Comparison of ENCODE assay signal across 11 cellular contexts in the genomic region with DNA sequence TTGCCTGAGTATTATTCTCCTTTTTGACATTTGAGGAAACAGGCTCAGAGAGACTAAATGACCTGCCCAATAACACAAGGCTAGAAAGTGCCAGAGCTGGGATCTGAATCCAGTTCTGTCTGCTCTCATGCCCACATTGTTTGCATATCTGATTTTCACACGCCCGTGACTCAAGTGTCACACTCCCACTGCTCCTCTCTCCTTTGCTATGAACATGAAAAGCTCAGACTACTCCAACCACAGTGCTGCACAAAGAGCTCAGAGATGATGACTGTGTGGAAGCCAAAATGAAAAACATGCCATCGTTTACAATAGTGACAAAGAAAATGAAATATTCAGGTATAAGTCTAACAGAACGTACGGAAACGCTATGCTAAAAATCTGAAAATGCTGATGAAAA.
DNase-seq lines count a peak whose midpoint lies in the region; ATAC-seq, FAIRE-seq and TF ChIP-seq lines count a peak whose summit lies in the region.
"Had no signal": no experiment of that assay in that cellular context is flagged by ENCODE, and none has a peak within 500 bp of the region (broad histone marks: within the 10 kb centered on the region; RNA-seq: fewer than 3 reads in every experiment).

No MANE protein-coding gene starts in this region.

- no peak overlapping the region for H3K9ac ChIP-seq in BLaER1 treated with 17β-estradiol and CSF1 and Interleukin-3, amounts not matched to agents 10 nM and 100 nM
- H3K9ac ChIP-seq in HepG2 (ENCODE audit: insufficient read depth, low read depth, low read length): no peak overlapping the region

- peaks cover 46 to 76% (median 62%) of the 10 kb centered on the region in 10 experiments for H3K4me1 ChIP-seq in BLaER1 treated with 17β-estradiol and CSF1 and Interleukin-3, amounts not matched to agents 10 nM and 100 nM
- peaks cover 6% of the 10 kb centered on the region; the same call in 1 of the 2 replicates for H3K4me1 ChIP-seq in HepG2 (ENCODE audit: insufficient read depth, low read length)

- TF ChIP-seq EP300 in HepG2 (IDR thresholded peaks at IDR 0.05; ENCODE audit: low read depth in 2 of 2, low read length in 2 of 2) (no peak), HepG2 (CRISPR knock-in tag; IDR thresholded peaks at IDR 0.05; ENCODE audit: borderline replicate concordance) (no peak)

- 95% methylated on average over 6 of the region's 6 CpGs for WGBS in HepG2 (ENCODE audit: low lambda C conversion rate)

- CTCF ChIA-PET in HepG2 (lab: Yijun Ruan, JAX; ENCODE audit: low intra/inter-chr PET ratio, low total read pairs): no interaction called here

- H3K4me3 ChIP-seq in BLaER1 treated with 17β-estradiol and CSF1 and Interleukin-3, amounts not matched to agents 10 nM and 100 nM: no peak overlapping the region
- H3K4me3 ChIP-seq in HepG2 (replicated peaks in 1 of 3; ENCODE audit: insufficient read depth in 1 of 3, low read depth in 2 of 3, low read length in 3 of 3): no peak overlapping the region
- H3K4me3 ChIP-seq: esophagus squamous epithelium, mucosa of descending colon had no signal

- no TSS peak for BruUV-seq in HepG2 (replicated peaks; lab: Mats Ljungman, UMichigan)

- peak overlapping the region in 4 of 11 experiments; percentile 15 to 91 (median 84); a peak in 6 of 22 replicates for H3K27ac ChIP-seq in BLaER1 treated with 17β-estradiol and CSF1 and Interleukin-3, amounts not matched to agents 10 nM and 100 nM
- H3K27ac ChIP-seq in HepG2 (ENCODE audit: extremely low read length, insufficient read depth, low read length): no peak overlapping the region

- TF ChIP-seq RAD21 in HepG2 (CRISPR knock-in tag; IDR thresholded peaks at IDR 0.05): no peak

- POLR2A ChIA-PET in HepG2 (lab: Yijun Ruan, JAX): no interaction called here

- intact Hi-C loops in HepG2 (cut with micrococcal nuclease; ENCODE audit: unreplicated experiment): no loop called here

- no peak for TF ChIP-seq POLR2A in HepG2 (IDR thresholded peaks at IDR 0.05; ENCODE audit: insufficient read depth in 1 of 2, low read depth in 2 of 2, low read length in 2 of 2)

- H3K36me3 ChIP-seq in BLaER1 treated with 17β-estradiol and CSF1 and Interleukin-3, amounts not matched to agents 10 nM and 100 nM: peaks cover 6 to 38% (median 27%) of the 10 kb centered on the region in 11 experiments; a peak in 17 of 22 replicates
- H3K36me3 ChIP-seq in HepG2 (replicated peaks in 1 of 2; ENCODE audit: control insufficient read depth in 1 of 2, insufficient read depth in 2 of 2, low read length in 2 of 2): peaks cover 6 to 40% of the 10 kb centered on the region in 2 experiments; a peak in 4 of 5 replicates

- H3K4me2 ChIP-seq in BLaER1 treated with 17β-estradiol and CSF1 and Interleukin-3, amounts not matched to agents 10 nM and 100 nM: peak overlapping the region in 7 of 11 experiments; percentile 18 to 97 (median 61); a peak in 11 of 22 replicates
- H3K4me2 ChIP-seq in HepG2 (ENCODE audit: low read depth, low read length): no peak overlapping the region

- H3K27ac Mint-ChIP-seq in nephron: peak overlapping the region; percentile 55 to 85 (median 79)

- H3K4me3 Mint-ChIP-seq in nephron: no peak overlapping the region

- H3K27me3 Mint-ChIP-seq in nephron (ENCODE audit: low read depth): no peaks in the 10 kb centered on the region

- H3K79me2 ChIP-seq in HepG2 (ENCODE audit: insufficient read depth, low read length): no peaks in the 10 kb centered on the region

- no peaks in the 10 kb centered on the region for H3K9me3 ChIP-seq in BLaER1 treated with 17β-estradiol and CSF1 and Interleukin-3, amounts not matched to agents 10 nM and 100 nM (replicated peaks in 1 of 11)
- H3K9me3 ChIP-seq in HepG2 (ENCODE audit: low read length): no peaks in the 10 kb centered on the region
- H3K9me3 ChIP-seq: esophagus squamous epithelium, mucosa of descending colon had no signal

- in situ Hi-C loops in HepG2 (cut with HindIII; ENCODE audit: extremely low pct_ligation_motif_present, low pct_unique_long_range_greater_than_20kb): no loop called here

- peaks cover 0 to 6% (median 0%) of the 10 kb centered on the region in 11 experiments; a peak in 6 of 22 replicates for H4K20me1 ChIP-seq in BLaER1 treated with 17β-estradiol and CSF1 and Interleukin-3, amounts not matched to agents 10 nM and 100 nM
- H4K20me1 ChIP-seq in HepG2 (ENCODE audit: insufficient read depth, low read length): no peaks in the 10 kb centered on the region

- ATAC-seq in HG03442 (IDR thresholded peaks at IDR 0.05; ENCODE audit: unreplicated experiment) (peak; percentile 43), HepG2 (no peak)
- ATAC-seq: mucosa of descending colon had no signal

- no peak for TF ChIP-seq CTCF in nephron (IDR thresholded peaks at IDR 0.05; ENCODE audit: unreplicated experiment in 3 of 3)
- TF ChIP-seq CTCF in HepG2 (CRISPR knock-in tag; IDR thresholded peaks at IDR 0.05): no peak

- no peak overlapping the region for H2AFZ ChIP-seq in HepG2 (ENCODE audit: low read length)

- H3K9me3 Mint-ChIP-seq in nephron: no peaks in the 10 kb centered on the region

- peaks cover 31% of the 10 kb centered on the region for H3K36me3 Mint-ChIP-seq in nephron (ENCODE audit: low read depth)

- peaks cover 62% of the 10 kb centered on the region for H3K4me1 Mint-ChIP-seq in nephron

- DNase-seq in activated T-cell treated with anti-CD3 and anti-CD28 coated beads, Interleukin-2, amount 50 U/mL, for 48 hours: peak; percentile 69 to 75
- DNase-seq in putamen (ENCODE audit: low spot score) (no peak), midbrain (lab: John Stamatoyannopoulos, UW) (no peak), HepG2 (ENCODE audit: low spot score) (no peak)
- no peak for DNase-seq in activated CD4-positive, CD25-positive, alpha-beta regulatory T cell treated with anti-CD3 and anti-CD28 coated beads, Interleukin-2, amount 50 U/mL, for 72 hours
- DNase-seq: esophagus squamous epithelium, mucosa of descending colon, NCI-H774 had no signal

- no peaks in the 10 kb centered on the region for H3K27me3 ChIP-seq in BLaER1 treated with 17β-estradiol and CSF1 and Interleukin-3, amounts not matched to agents 10 nM and 100 nM
- H3K27me3 ChIP-seq in HepG2 (ENCODE audit: control insufficient read depth in 1 of 2, insufficient read depth in 2 of 2, low read length in 2 of 2): no peaks in the 10 kb centered on the region
- H3K27me3 ChIP-seq: esophagus squamous epithelium had no signal

- no peak for FAIRE-seq in HepG2 (lab: Jason Lieb, UNC)

TF ChIP-seq in HepG2, 621 proteins besides CTCF, POLR2A, EP300 and RAD21 (continues in another document):
- TF ChIP-seq, protein P1, sequence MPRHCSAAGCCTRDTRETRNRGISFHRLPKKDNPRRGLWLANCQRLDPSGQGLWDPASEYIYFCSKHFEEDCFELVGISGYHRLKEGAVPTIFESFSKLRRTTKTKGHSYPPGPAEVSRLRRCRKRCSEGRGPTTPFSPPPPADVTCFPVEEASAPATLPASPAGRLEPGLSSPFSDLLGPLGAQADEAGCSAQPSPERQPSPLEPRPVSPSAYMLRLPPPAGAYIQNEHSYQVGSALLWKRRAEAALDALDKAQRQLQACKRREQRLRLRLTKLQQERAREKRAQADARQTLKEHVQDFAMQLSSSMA (CRISPR knock-in tag; IDR thresholded peaks at IDR 0.05): no peak
- TF ChIP-seq, protein P2, sequence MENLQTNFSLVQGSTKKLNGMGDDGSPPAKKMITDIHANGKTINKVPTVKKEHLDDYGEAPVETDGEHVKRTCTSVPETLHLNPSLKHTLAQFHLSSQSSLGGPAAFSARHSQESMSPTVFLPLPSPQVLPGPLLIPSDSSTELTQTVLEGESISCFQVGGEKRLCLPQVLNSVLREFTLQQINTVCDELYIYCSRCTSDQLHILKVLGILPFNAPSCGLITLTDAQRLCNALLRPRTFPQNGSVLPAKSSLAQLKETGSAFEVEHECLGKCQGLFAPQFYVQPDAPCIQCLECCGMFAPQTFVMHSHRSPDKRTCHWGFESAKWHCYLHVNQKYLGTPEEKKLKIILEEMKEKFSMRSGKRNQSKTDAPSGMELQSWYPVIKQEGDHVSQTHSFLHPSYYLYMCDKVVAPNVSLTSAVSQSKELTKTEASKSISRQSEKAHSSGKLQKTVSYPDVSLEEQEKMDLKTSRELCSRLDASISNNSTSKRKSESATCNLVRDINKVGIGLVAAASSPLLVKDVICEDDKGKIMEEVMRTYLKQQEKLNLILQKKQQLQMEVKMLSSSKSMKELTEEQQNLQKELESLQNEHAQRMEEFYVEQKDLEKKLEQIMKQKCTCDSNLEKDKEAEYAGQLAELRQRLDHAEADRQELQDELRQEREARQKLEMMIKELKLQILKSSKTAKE (CRISPR knock-in tag; IDR thresholded peaks at IDR 0.05; ENCODE audit: borderline replicate concordance): no peak
- TF ChIP-seq, protein P3, sequence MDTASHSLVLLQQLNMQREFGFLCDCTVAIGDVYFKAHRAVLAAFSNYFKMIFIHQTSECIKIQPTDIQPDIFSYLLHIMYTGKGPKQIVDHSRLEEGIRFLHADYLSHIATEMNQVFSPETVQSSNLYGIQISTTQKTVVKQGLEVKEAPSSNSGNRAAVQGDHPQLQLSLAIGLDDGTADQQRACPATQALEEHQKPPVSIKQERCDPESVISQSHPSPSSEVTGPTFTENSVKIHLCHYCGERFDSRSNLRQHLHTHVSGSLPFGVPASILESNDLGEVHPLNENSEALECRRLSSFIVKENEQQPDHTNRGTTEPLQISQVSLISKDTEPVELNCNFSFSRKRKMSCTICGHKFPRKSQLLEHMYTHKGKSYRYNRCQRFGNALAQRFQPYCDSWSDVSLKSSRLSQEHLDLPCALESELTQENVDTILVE (CRISPR knock-in tag; IDR thresholded peaks at IDR 0.05): no peak
- TF ChIP-seq POLR2G (IDR thresholded peaks at IDR 0.05; ENCODE audit: low read depth, low read length): no peak
- TF ChIP-seq ZFP36L1 (CRISPR knock-in tag; IDR thresholded peaks at IDR 0.05): no peak
- no peak for TF ChIP-seq TAF15 (IDR thresholded peaks at IDR 0.05; ENCODE audit: low read depth, low read length, poor library complexity, severe bottlenecking)
- TF ChIP-seq ZNF33B (CRISPR knock-in tag; IDR thresholded peaks at IDR 0.05): no peak
- TF ChIP-seq RFX3 (CRISPR knock-in tag; IDR thresholded peaks at IDR 0.05): no peak
- TF ChIP-seq, protein P4, sequence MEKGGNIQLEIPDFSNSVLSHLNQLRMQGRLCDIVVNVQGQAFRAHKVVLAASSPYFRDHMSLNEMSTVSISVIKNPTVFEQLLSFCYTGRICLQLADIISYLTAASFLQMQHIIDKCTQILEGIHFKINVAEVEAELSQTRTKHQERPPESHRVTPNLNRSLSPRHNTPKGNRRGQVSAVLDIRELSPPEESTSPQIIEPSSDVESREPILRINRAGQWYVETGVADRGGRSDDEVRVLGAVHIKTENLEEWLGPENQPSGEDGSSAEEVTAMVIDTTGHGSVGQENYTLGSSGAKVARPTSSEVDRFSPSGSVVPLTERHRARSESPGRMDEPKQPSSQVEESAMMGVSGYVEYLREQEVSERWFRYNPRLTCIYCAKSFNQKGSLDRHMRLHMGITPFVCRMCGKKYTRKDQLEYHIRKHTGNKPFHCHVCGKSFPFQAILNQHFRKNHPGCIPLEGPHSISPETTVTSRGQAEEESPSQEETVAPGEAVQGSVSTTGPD (CRISPR knock-in tag; IDR thresholded peaks at IDR 0.05): no peak
- TF ChIP-seq ZNF552 (CRISPR knock-in tag; IDR thresholded peaks at IDR 0.05; ENCODE audit: borderline replicate concordance): no peak

Comparison
In these comparisons a context has a peak if more than half of its experiments do, and no peak if none do; other contexts are left out.
1. DNase-seq: peak in activated T-cell treated with anti-CD3 and anti-CD28 coated beads, Interleukin-2, amount 50 U/mL, for 48 hours (2 of 2); none in putamen (single experiment), midbrain (single experiment), HepG2 (single experiment) and activated CD4-positive, CD25-positive, alpha-beta regulatory T cell treated with anti-CD3 and anti-CD28 coated beads, Interleukin-2, amount 50 U/mL, for 72 hours (single experiment).